Comparison of ENCODE assay signal across 9 cellular contexts in the genomic region with DNA sequence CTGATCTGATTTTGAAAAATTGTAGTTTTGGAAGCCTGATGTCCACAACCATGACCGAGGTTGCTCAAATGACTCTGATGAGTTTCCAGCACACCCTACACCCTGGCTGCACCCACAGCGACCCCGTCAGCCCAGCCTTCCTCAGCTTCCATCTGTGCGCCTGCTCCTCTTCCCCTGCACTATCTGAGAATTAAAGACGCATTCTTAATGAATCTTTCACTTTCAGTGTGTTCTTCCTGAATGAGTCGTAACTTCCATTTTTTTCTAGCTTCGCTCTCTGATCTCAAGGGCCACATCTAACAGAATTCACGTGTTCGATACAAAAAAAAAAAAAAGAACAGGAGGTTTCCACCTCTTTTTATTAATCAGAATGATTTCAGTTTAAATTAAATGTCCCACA. TPM values are rescaled to one million over a fixed set of nuclear protein-coding genes. Genes with fewer than 3 reads are reported as not detected.
A peak's percentile ranks its signal among the peaks of the same experiment; 100 is the strongest.
DNase-seq lines count a peak whose midpoint lies in the region; ATAC-seq and TF ChIP-seq lines count a peak whose summit lies in the region.
"Had no signal": no experiment of that assay in that cellular context is flagged by ENCODE, and none has a peak within 500 bp of the region (broad histone marks: within the 10 kb centered on the region; RNA-seq: fewer than 3 reads in every experiment).

No MANE protein-coding gene starts in this region.

- ATAC-seq in HG03103 (IDR thresholded peaks at IDR 0.05; ENCODE audit: low read depth, unreplicated experiment) = peak; percentile 43
- peak; percentile 11; the same call in 1 of the 2 replicates for ATAC-seq in WTC11
- ATAC-seq in HG03521 (IDR thresholded peaks at IDR 0.05; ENCODE audit: unreplicated experiment) = no peak

- H3K4me3 ChIP-seq in esophagus squamous epithelium (peak overlapping the region; percentile 18 to 49 (median 25)), retinal pigment epithelial cell (ENCODE audit: low read length) (peak overlapping the region; percentile 11)

- POLR2A ChIA-PET in WTC11 (lab: Charles Lee) = interaction anchor here (0.7 to 0.9 kb wide), 2 partner anchors 69 to 175 kb away, joined by 4 read pairs; no protein-coding TSS in a partner anchor

- H3K27me3 Mint-ChIP-seq in WTC11 (ENCODE audit: low read depth) = peaks cover 26% of the 10 kb centered on the region

- peaks cover 39% of the 10 kb centered on the region for H3K4me1 Mint-ChIP-seq in WTC11

- peak overlapping the region; percentile 47 to 71 (median 60) for H3K27ac ChIP-seq in esophagus squamous epithelium
- H3K27ac ChIP-seq: C4-2B had no signal

- peak; percentile 9 for DNase-seq in activated T-cell treated with anti-CD3 and anti-CD28 coated beads for 1 hour (ENCODE audit: low read depth)
- DNase-seq in activated T-cell treated with anti-CD3 and anti-CD28 coated beads for 4 hours = no peak
- no peak for DNase-seq in WTC11 (ENCODE audit: low spot score)
- no peak for DNase-seq in esophagus squamous epithelium (lab: John Stamatoyannopoulos, UW)
- DNase-seq in retinal pigment epithelial cell (ENCODE audit: low read depth) = no peak
- no peak for DNase-seq in NCI-H128 (lab: John Stamatoyannopoulos, UW; ENCODE audit: unreplicated experiment)

- 10 to 18% methylated on average over 9 of the region's 9 CpGs for WGBS in esophagus squamous epithelium, 2 donors

- peak overlapping the region; percentile 47 for H3K4me3 Mint-ChIP-seq in WTC11

- CTCF ChIA-PET in WTC11 (lab: Charles Lee) = interaction anchor here (0.8 to 1.6 kb wide), 13 partner anchors 13 to 412 kb away, joined by 3 to 6 read pairs (median 4); no protein-coding TSS in a partner anchor

- no peak for TF ChIP-seq POLR2A in esophagus squamous epithelium (IDR thresholded peaks at IDR 0.05)

- intact Hi-C loops in esophagus squamous epithelium (cut with DNase I) = no loop called here

- peaks cover 0 to 22% (median 9%) of the 10 kb centered on the region in 3 donors for H3K4me1 ChIP-seq in esophagus squamous epithelium

- H3K27ac Mint-ChIP-seq in WTC11 = no peak overlapping the region

- no peaks in the 10 kb centered on the region for H3K36me3 ChIP-seq in esophagus squamous epithelium

- no peaks in the 10 kb centered on the region for H3K9me3 Mint-ChIP-seq in WTC11

- no peaks in the 10 kb centered on the region for H3K9me3 ChIP-seq in esophagus squamous epithelium

- H3K27me3 ChIP-seq in esophagus squamous epithelium = no peaks in the 10 kb centered on the region

- no peaks in the 10 kb centered on the region for H3K36me3 Mint-ChIP-seq in WTC11

- TF ChIP-seq CTCF in WTC11 (IDR thresholded peaks at IDR 0.05) (no peak), esophagus squamous epithelium (IDR thresholded peaks at IDR 0.05) (peak in 1 of 6 experiments; percentile 11), retinal pigment epithelial cell (conservative IDR thresholded peaks at IDR 0.05; ENCODE audit: low read depth, low read length) (no peak)

TF ChIP-seq in WTC11, 78 proteins besides CTCF, POLR2A, EP300 and RAD21:
- no peak for TF ChIP-seq CREB1 (CRISPR knock-in tag; IDR thresholded peaks at IDR 0.05)
- TF ChIP-seq JUN (CRISPR knock-in tag; IDR thresholded peaks at IDR 0.05) = no peak

RNA-seq across cellular contexts. Expression of a gene that starts 21.3 kb away (rescaled TPM):
- 38.5 to 39.4 TPM (median 39.4 TPM) in 3 replicates for total RNA-seq in WTC11 (2021)
- total RNA-seq in esophagus squamous epithelium = 10 to 100 TPM; 41.7 to 79.6 (median 57.5) TPM
